In genomic region chr19:48362716-48363499, GRCh38 we compare ENCODE assay signal across 8 cellular contexts. TPM values are rescaled to one million over a fixed set of nuclear protein-coding genes. Genes with fewer than 3 reads are reported as not detected.
DNase-seq lines count a peak whose midpoint lies in the region; ATAC-seq and TF ChIP-seq lines count a peak whose summit lies in the region.

No MANE protein-coding gene starts in this region.

- WGBS in smooth muscle cell (ENCODE audit: low lambda C conversion rate), result 6% methylated on average over 26 of the region's 26 CpGs

- no peaks in the 10 kb centered on the region for H3K79me2 ChIP-seq in smooth muscle cell (ENCODE audit: low read depth)

- H3F3A ChIP-seq in smooth muscle cell (ENCODE audit: low read depth), result no peaks in the 10 kb centered on the region

- ATAC-seq in GM18868 (IDR thresholded peaks at IDR 0.05; ENCODE audit: unreplicated experiment) (peak; percentile 52), HG03159 (IDR thresholded peaks at IDR 0.05; ENCODE audit: unreplicated experiment) (peak; percentile 46)

- no peaks in the 10 kb centered on the region for H3K4me1 ChIP-seq in smooth muscle cell (ENCODE audit: low read depth)

- H4K20me1 ChIP-seq in smooth muscle cell (ENCODE audit: low read depth), result no peaks in the 10 kb centered on the region

- in situ Hi-C loops in ACHN (cut with HindIII; ENCODE audit: low pct_ligation_motif_present, low pct_unique_long_range_greater_than_20kb, low sequenced_read_pairs), result no loop called here

- H3K27me3 ChIP-seq in smooth muscle cell (ENCODE audit: low read depth), result no peaks in the 10 kb centered on the region

- no peaks in the 10 kb centered on the region for H3K9me3 ChIP-seq in smooth muscle cell (replicated peaks; ENCODE audit: low read depth)

- peak overlapping the region; percentile 91 for H3K4me2 ChIP-seq in smooth muscle cell

- peak overlapping the region; percentile 54 for H3K4me3 ChIP-seq in smooth muscle cell

- H3K27ac ChIP-seq in caudate nucleus (ENCODE audit: low read depth, low read length), result peak overlapping the region; percentile 98
- H3K27ac ChIP-seq in smooth muscle cell (ENCODE audit: low read depth), result peak overlapping the region; percentile 42

- no peak for TF ChIP-seq CTCF in smooth muscle cell (IDR thresholded peaks at IDR 0.05; ENCODE audit: borderline replicate concordance, insufficient read depth, poor library complexity, severe bottlenecking)

- DNase-seq in ACHN (peak; percentile 94), NCI-H2227 treated with DMSO at 0.1 percent for 48 hours (lab: John Stamatoyannopoulos, UW) (peak; percentile 89), caudate nucleus (lab: John Stamatoyannopoulos, UW) (peak; percentile 26 to 99 (median 95)), iPS-NIHi7 (ENCODE audit: extremely low spot score) (peak; percentile 95), smooth muscle cell (lab: John Stamatoyannopoulos, UW; ENCODE audit: unreplicated experiment) (peak; percentile 58)
- DNase-seq in activated CD4-positive, CD25-positive, alpha-beta regulatory T cell (lab: John Stamatoyannopoulos, UW), result peak; percentile 70 to 76 (median 74)

- peak overlapping the region; percentile 85 for H2AFZ ChIP-seq in smooth muscle cell (ENCODE audit: low read depth)

- H3K36me3 ChIP-seq in smooth muscle cell (ENCODE audit: low read depth), result no peaks in the 10 kb centered on the region

- peak overlapping the region; percentile 41 for H3K9ac ChIP-seq in smooth muscle cell (ENCODE audit: low read depth)

RNA-seq across cellular contexts. Expression of gene TMEM143, which starts 0.8 kb away (rescaled TPM):
- 3.0 and 3.8 TPM in 2 replicates for total RNA-seq in smooth muscle cell
- polyA plus RNA-seq in smooth muscle cell, result 11.2 and 18.7 TPM in 2 replicates

RNA-seq across cellular contexts. Expression of gene SYNGR4, which starts 1.3 kb away (rescaled TPM):
- total RNA-seq in smooth muscle cell, result not detected in 2 replicates
- polyA plus RNA-seq in smooth muscle cell, result 0.98 TPM in 1 of 2 replicates, not detected in the other

RNA-seq across cellular contexts. Expression of gene KDELR1, which starts 28.4 kb away (rescaled TPM):
- 203 and 239 TPM in 2 replicates for total RNA-seq in smooth muscle cell
- 296 and 315 TPM in 2 replicates for polyA plus RNA-seq in smooth muscle cell

RNA-seq across cellular contexts. Expression of gene GRIN2D, which starts 30.6 kb away (rescaled TPM):
- total RNA-seq in smooth muscle cell, result 3.5 and 4.0 TPM in 2 replicates
- 10.7 and 12.7 TPM in 2 replicates for polyA plus RNA-seq in smooth muscle cell

RNA-seq across cellular contexts. Expression of gene EMP3, which starts 37.6 kb away (rescaled TPM):
- total RNA-seq in smooth muscle cell, result 74.5 and 95.2 TPM in 2 replicates
- 424 and 458 TPM in 2 replicates for polyA plus RNA-seq in smooth muscle cell

Comparison
In these comparisons a context has a peak if more than half of its experiments do, and no peak if none do; other contexts are left out.
1. Peak in every context shown above with its lines: DNase-seq, ATAC-seq, H3K4me3 ChIP-seq and H3K27ac ChIP-seq.